ENCODE assay signal across 22 cellular contexts in the genomic region with DNA sequence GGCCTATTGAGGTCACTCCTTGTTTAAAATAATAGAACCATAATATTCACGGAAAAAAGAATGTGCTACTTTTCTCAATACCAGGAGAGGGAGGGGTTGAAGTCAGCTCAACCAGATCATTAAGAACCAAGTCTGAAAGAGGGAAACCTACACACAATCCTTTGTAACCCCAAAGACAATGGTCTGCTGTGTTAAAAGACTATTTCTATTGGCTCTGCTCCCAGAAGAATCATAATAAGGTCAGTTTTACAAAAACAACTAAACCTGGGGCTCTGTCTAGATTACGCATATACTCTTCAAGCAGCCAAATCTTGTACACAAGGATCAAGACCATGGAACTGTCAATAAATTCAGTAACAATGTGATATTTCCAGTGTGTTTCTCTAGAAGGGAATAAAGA.
A peak's percentile ranks its signal among the peaks of the same experiment; 100 is the strongest.
DNase-seq lines count a peak whose midpoint lies in the region; ATAC-seq and TF ChIP-seq lines count a peak whose summit lies in the region.
"Had no signal": no experiment of that assay in that cellular context is flagged by ENCODE, and none has a peak within 500 bp of the region (broad histone marks: within the 10 kb centered on the region; RNA-seq: fewer than 3 reads in every experiment).

No MANE protein-coding gene starts in this region.

- H3K36me3 ChIP-seq in left lung = no peaks in the 10 kb centered on the region

- ATAC-seq in HG02759 (IDR thresholded peaks at IDR 0.05; ENCODE audit: unreplicated experiment) = no peak
- ATAC-seq in HG03175 (IDR thresholded peaks at IDR 0.05; ENCODE audit: unreplicated experiment) = no peak
- ATAC-seq in left lung = no peak
- ATAC-seq: GM12878, GM23338, Panc1 had no signal

- in situ Hi-C loops in astrocyte of the cerebellum (cut with HindIII; ENCODE audit: low sequenced_read_pairs) = no loop called here

- TF ChIP-seq CTCF in astrocyte of the cerebellum (IDR thresholded peaks at IDR 0.05; ENCODE audit: low read depth, low read length, missing control alignments) (no peak), left lung (IDR thresholded peaks at IDR 0.05) (no peak), type B pancreatic cell (conservative IDR thresholded peaks at IDR 0.05) (no peak)

- H3K9me3 Mint-ChIP-seq in type B pancreatic cell = no peaks in the 10 kb centered on the region

- no peaks in the 10 kb centered on the region for H3K36me3 Mint-ChIP-seq in type B pancreatic cell
- H3K36me3 Mint-ChIP-seq: CD4-positive, CD25-positive, alpha-beta regulatory T cell had no signal

- no peak overlapping the region for H3K4me3 Mint-ChIP-seq in type B pancreatic cell
- H3K4me3 Mint-ChIP-seq: CD4-positive, CD25-positive, alpha-beta regulatory T cell; GM23338 had no signal

- no peaks in the 10 kb centered on the region for H3K27me3 ChIP-seq in left lung

- H3K4me1 ChIP-seq in left lung = no peaks in the 10 kb centered on the region

- no peak overlapping the region for H3K27ac Mint-ChIP-seq in type B pancreatic cell
- H3K27ac Mint-ChIP-seq: CD4-positive, CD25-positive, alpha-beta regulatory T cell; GM23338 had no signal

- H3K4me1 Mint-ChIP-seq in type B pancreatic cell (ENCODE audit: unreplicated experiment) = peaks cover 20% of the 10 kb centered on the region
- H3K4me1 Mint-ChIP-seq: CD4-positive, CD25-positive, alpha-beta regulatory T cell; GM23338 had no signal

- H3K27me3 Mint-ChIP-seq in type B pancreatic cell = no peaks in the 10 kb centered on the region
- H3K27me3 Mint-ChIP-seq: CD4-positive, CD25-positive, alpha-beta regulatory T cell had no signal

- H3K4me3 ChIP-seq in astrocyte of the cerebellum (ENCODE audit: low read depth, low read length) = no peak overlapping the region
- no peak overlapping the region for H3K4me3 ChIP-seq in left lung
- H3K4me3 ChIP-seq: GM12878, GM23338 had no signal

- intact Hi-C loops in left lung (cut with DNase I) = no loop called here

- H3K27ac ChIP-seq in left lung = no peak overlapping the region

- H3K9me3 ChIP-seq in left lung = no peaks in the 10 kb centered on the region

- peak; percentile 11 for DNase-seq in HT1080 (ENCODE audit: low read depth)
- peak; percentile 49 for DNase-seq in astrocyte of the cerebellum (ENCODE audit: low read depth)
- peak; percentile 86 for DNase-seq in foreskin melanocyte
- peak; percentile 78 for DNase-seq in pons (ENCODE audit: low spot score)
- DNase-seq in left lung = no peak
- no peak for DNase-seq in type B pancreatic cell (ENCODE audit: extremely low spot score, unreplicated experiment)
- DNase-seq: CD4-positive, CD25-positive, alpha-beta regulatory T cell; COR-L47; DND-41; HCEC 1CT; KG1; NCI-H1105; NCI-H2029 treated with DMSO at 0.1 percent for 48 hours; NCI-H226; NCI-H510A treated with DMSO at 0.1 percent for 48 hours; NCI-H748 treated with DMSO at 0.1 percent for 48 hours; NK-92 treated with Interleukin-12 subunit alpha and Interleukin-12 subunit beta, amount 100 ng/mL, for 24 hours had no signal

Comparison
In these comparisons a context has a peak if more than half of its experiments do, and no peak if none do; other contexts are left out.
1. DNase-seq: peak in HT1080 (single experiment), astrocyte of the cerebellum (single experiment), foreskin melanocyte (single experiment) and pons (single experiment); none in left lung (0 of 2) and type B pancreatic cell (single experiment).